8 cellular contexts compared by ENCODE assay signal in genomic region chr3:196537319-196537984, GRCh38. TPM values are rescaled to one million over a fixed set of nuclear protein-coding genes. Genes with fewer than 3 reads are reported as not detected.
DNase-seq lines count a peak whose midpoint lies in the region; ATAC-seq, FAIRE-seq and TF ChIP-seq lines count a peak whose summit lies in the region.

No MANE protein-coding gene starts in this region.

- H3K9ac ChIP-seq in MM.1S (ENCODE audit: low read length), result no peak overlapping the region

- no peak for TF ChIP-seq POLR2A in ovary (IDR thresholded peaks at IDR 0.05)

- TF ChIP-seq EP300 in ovary (IDR thresholded peaks at IDR 0.05), result no peak

- no peak overlapping the region for H3K27ac ChIP-seq in MM.1S (ENCODE audit: low read length)
- H3K27ac ChIP-seq in ovary, result no peak overlapping the region

- no peaks in the 10 kb centered on the region for H3K36me3 Mint-ChIP-seq in activated CD8-positive, alpha-beta T cell treated with anti-CD3 and anti-CD28 coated beads, Interleukin-2, amount 10 ng/mL, durations not matched to agents 7 days and 5 days (ENCODE audit: low read depth)
- no peaks in the 10 kb centered on the region for H3K36me3 Mint-ChIP-seq in endothelial cell (ENCODE audit: low read depth, unreplicated experiment)

- H3K4me1 ChIP-seq in MM.1S (ENCODE audit: low read length) (no peaks in the 10 kb centered on the region), ovary (ENCODE audit: insufficient read depth) (no peaks in the 10 kb centered on the region)

- H3K4me3 Mint-ChIP-seq in activated CD8-positive, alpha-beta T cell treated with anti-CD3 and anti-CD28 coated beads, Interleukin-2, amount 10 ng/mL, durations not matched to agents 7 days and 5 days, result no peak overlapping the region
- no peak overlapping the region for H3K4me3 Mint-ChIP-seq in endothelial cell (ENCODE audit: unreplicated experiment)

- no peaks in the 10 kb centered on the region for H3K9me3 Mint-ChIP-seq in activated CD8-positive, alpha-beta T cell treated with anti-CD3 and anti-CD28 coated beads, Interleukin-2, amount 10 ng/mL, durations not matched to agents 7 days and 5 days (ENCODE audit: insufficient read depth)
- H3K9me3 Mint-ChIP-seq in endothelial cell (ENCODE audit: unreplicated experiment), result no peaks in the 10 kb centered on the region

- CTCF ChIA-PET in activated CD8-positive, alpha-beta T cell treated with anti-CD3 and anti-CD28 coated beads, Interleukin-2, amount 10 ng/mL, durations not matched to agents 7 days and 5 days (lab: Charles Lee), result interaction anchor here (0.6 to 2.2 kb wide), 6 partner anchors 8 to 262 kb away, joined by 3 to 11 read pairs (median 4); no protein-coding TSS in a partner anchor

- no peaks in the 10 kb centered on the region for H3K9me3 ChIP-seq in MM.1S (replicated peaks; ENCODE audit: insufficient read depth, low read length)
- peaks cover 0 to 3% of the 10 kb centered on the region in 2 donors for H3K9me3 ChIP-seq in ovary

- no peak overlapping the region for H3K4me2 ChIP-seq in MM.1S (ENCODE audit: low read depth, low read length)

- no peaks in the 10 kb centered on the region for H3K9me2 ChIP-seq in MM.1S (replicated peaks; ENCODE audit: insufficient read depth, low read length)

- H3K27me3 Mint-ChIP-seq in activated CD8-positive, alpha-beta T cell treated with anti-CD3 and anti-CD28 coated beads, Interleukin-2, amount 10 ng/mL, durations not matched to agents 7 days and 5 days (ENCODE audit: low read depth), result peaks cover 7% of the 10 kb centered on the region
- peaks cover 2% of the 10 kb centered on the region for H3K27me3 Mint-ChIP-seq in endothelial cell (ENCODE audit: unreplicated experiment)

- intact Hi-C loops in ovary (cut with DNase I), result no loop called here

- H3K27ac Mint-ChIP-seq in activated CD8-positive, alpha-beta T cell treated with anti-CD3 and anti-CD28 coated beads, Interleukin-2, amount 10 ng/mL, durations not matched to agents 7 days and 5 days, result no peak overlapping the region
- H3K27ac Mint-ChIP-seq in endothelial cell (ENCODE audit: unreplicated experiment), result no peak overlapping the region

- DNase-seq in D721Med (ENCODE audit: insufficient read length, low spot score) (no peak), MM.1S (peak; percentile 50), endothelial cell (ENCODE audit: low spot score) (peak; percentile 51), ovary (peak in 3 of 5 donors; percentile 13 to 24 (median 20)), middle frontal gyrus (ENCODE audit: extremely low spot score, low spot score) (no peak)
- peak; percentile 76 for DNase-seq in activated CD8-positive, alpha-beta T cell treated with anti-CD3 and anti-CD28 coated beads, Interleukin-2, amount 10 ng/mL, durations not matched to agents 7 days and 5 days

- FAIRE-seq in D721Med (lab: Jason Lieb, UNC), result no peak

- H3K4me3 ChIP-seq in MM.1S (ENCODE audit: low read length), result no peak overlapping the region
- H3K4me3 ChIP-seq in ovary, result no peak overlapping the region

- POLR2A ChIA-PET in activated CD8-positive, alpha-beta T cell treated with anti-CD3 and anti-CD28 coated beads, Interleukin-2, amount 10 ng/mL, durations not matched to agents 7 days and 5 days (lab: Charles Lee), result no interaction called here

- peak; percentile 66 for TF ChIP-seq CTCF in D721Med (IDR thresholded peaks at IDR 0.05; ENCODE audit: insufficient read depth, missing control alignments)
- TF ChIP-seq CTCF in MM.1S (IDR thresholded peaks at IDR 0.05; ENCODE audit: low read length), result peak; percentile 87
- TF ChIP-seq CTCF in endothelial cell (IDR thresholded peaks at IDR 0.05; ENCODE audit: unreplicated experiment), result peak; percentile 81
- TF ChIP-seq CTCF in ovary (IDR thresholded peaks at IDR 0.05), result no peak

- no peaks in the 10 kb centered on the region for H4K20me1 ChIP-seq in MM.1S (ENCODE audit: insufficient read depth, low read length)

- ATAC-seq in activated CD8-positive, alpha-beta T cell treated with anti-CD3 and anti-CD28 coated beads, Interleukin-2, amount 10 ng/mL, durations not matched to agents 7 days and 5 days, result peak; percentile 39
- ATAC-seq in HG02588 (IDR thresholded peaks at IDR 0.05; ENCODE audit: unreplicated experiment) (no peak), GM21737 (IDR thresholded peaks at IDR 0.05; ENCODE audit: unreplicated experiment) (no peak)

- H3K27me3 ChIP-seq in MM.1S (replicated peaks; ENCODE audit: insufficient read depth, low read length) (no peaks in the 10 kb centered on the region), ovary (no peaks in the 10 kb centered on the region)

- 40 to 49% (median 46%) methylated on average over 18 of the region's 18 CpGs for WGBS in ovary, 3 donors

- no peaks in the 10 kb centered on the region for H3F3A ChIP-seq in MM.1S (ENCODE audit: insufficient read depth, low read length)

- no peak overlapping the region for H2AFZ ChIP-seq in MM.1S (ENCODE audit: low read length)

- H3K79me2 ChIP-seq in MM.1S (ENCODE audit: low read length), result no peaks in the 10 kb centered on the region

- peaks cover 3% of the 10 kb centered on the region for H3K4me1 Mint-ChIP-seq in activated CD8-positive, alpha-beta T cell treated with anti-CD3 and anti-CD28 coated beads, Interleukin-2, amount 10 ng/mL, durations not matched to agents 7 days and 5 days (ENCODE audit: low read depth)
- peaks cover 10% of the 10 kb centered on the region for H3K4me1 Mint-ChIP-seq in endothelial cell (ENCODE audit: unreplicated experiment)

- H3K36me3 ChIP-seq in MM.1S (replicated peaks; ENCODE audit: insufficient read depth, low read length), result no peaks in the 10 kb centered on the region
- no peaks in the 10 kb centered on the region for H3K36me3 ChIP-seq in ovary

RNA-seq across cellular contexts. Expression of gene SMCO1, which starts 22.3 kb away (rescaled TPM):
- under 1 TPM in 1 of 2 experiments, not detected in 1; 0.13 TPM for total RNA-seq in activated CD8-positive, alpha-beta T cell treated with anti-CD3 and anti-CD28 coated beads, Interleukin-2, amount 10 ng/mL, durations not matched to agents 7 days and 5 days
- total RNA-seq in endothelial cell (ENCODE audit: unreplicated experiment) (not detected), ovary (not detected)
- not detected for polyA plus RNA-seq in ovary

RNA-seq across cellular contexts. Expression of gene WDR53, which starts 30.9 kb away (rescaled TPM):
- total RNA-seq in activated CD8-positive, alpha-beta T cell treated with anti-CD3 and anti-CD28 coated beads, Interleukin-2, amount 10 ng/mL, durations not matched to agents 7 days and 5 days, result 10 to 100 TPM; 21.0 to 21.8 TPM
- total RNA-seq in endothelial cell (ENCODE audit: unreplicated experiment), result 22.2 TPM
- total RNA-seq in ovary, result 10 to 100 TPM in 4 of 7 donors, 1 to 10 TPM in 3; 3.0 to 14.1 (median 11.6) TPM
- 10 to 100 TPM; 10.8 to 13.1 TPM for polyA plus RNA-seq in ovary

RNA-seq across cellular contexts. Expression of gene FBXO45, which starts 31.0 kb away (rescaled TPM):
- total RNA-seq in activated CD8-positive, alpha-beta T cell treated with anti-CD3 and anti-CD28 coated beads, Interleukin-2, amount 10 ng/mL, durations not matched to agents 7 days and 5 days, result 10 to 100 TPM; 16.1 to 17.7 TPM
- total RNA-seq in endothelial cell (ENCODE audit: unreplicated experiment) (17.0 TPM), ovary (1 to 10 TPM; 3.8 to 8.2 (median 7.2) TPM)
- 1 to 10 TPM; 3.8 to 7.3 TPM for polyA plus RNA-seq in ovary

RNA-seq across cellular contexts. Expression of gene RNF168, which starts 33.9 kb away (rescaled TPM):
- total RNA-seq in activated CD8-positive, alpha-beta T cell treated with anti-CD3 and anti-CD28 coated beads, Interleukin-2, amount 10 ng/mL, durations not matched to agents 7 days and 5 days, result 10 to 100 TPM; 35.2 to 39.3 TPM
- total RNA-seq in endothelial cell (ENCODE audit: unreplicated experiment) (32.0 TPM), ovary (10 to 100 TPM; 11.6 to 29.3 (median 23.3) TPM)
- 1 to 10 TPM; 8.0 to 8.6 TPM for polyA plus RNA-seq in ovary

Comparison
In these comparisons a context has a peak if more than half of its experiments do, and no peak if none do; other contexts are left out.
1. DNase-seq: peak in MM.1S (single experiment), activated CD8-positive, alpha-beta T cell treated with anti-CD3 and anti-CD28 coated beads, Interleukin-2, amount 10 ng/mL, durations not matched to agents 7 days and 5 days (single experiment), endothelial cell (single experiment) and ovary (3 of 5); none in D721Med (single experiment) and middle frontal gyrus (single experiment).
2. CTCF ChIP-seq: peak in D721Med (single experiment), MM.1S (single experiment) and endothelial cell (single experiment); none in ovary (0 of 3).